ENCODE assay signal across 11 cellular contexts in the genomic region with DNA sequence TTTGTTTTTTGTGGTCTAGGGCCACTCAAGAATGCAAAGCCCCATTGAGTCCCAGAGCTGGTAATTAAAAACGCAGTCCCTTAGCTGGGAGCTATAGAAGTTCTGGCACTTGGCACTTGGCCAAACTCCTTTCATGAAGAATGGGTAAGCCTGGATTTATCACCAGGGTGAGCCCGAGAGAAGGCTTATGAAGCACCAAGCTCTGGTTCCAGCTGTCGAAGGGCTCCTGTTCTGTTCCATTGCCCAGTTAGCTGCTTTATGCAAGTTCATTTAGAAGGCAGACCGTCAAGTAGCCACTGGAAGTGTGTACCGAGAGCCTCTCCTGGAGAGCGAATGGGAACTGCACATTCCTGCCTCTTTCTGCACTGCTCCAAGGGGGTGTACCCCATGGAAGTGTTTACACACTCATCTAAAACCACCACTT. TPM values are rescaled to one million over a fixed set of nuclear protein-coding genes. Genes with fewer than 3 reads are reported as not detected.
DNase-seq lines count a peak whose midpoint lies in the region; ATAC-seq and TF ChIP-seq lines count a peak whose summit lies in the region.
"Had no signal": no experiment of that assay in that cellular context is flagged by ENCODE, and none has a peak within 500 bp of the region (broad histone marks: within the 10 kb centered on the region; RNA-seq: fewer than 3 reads in every experiment).

No MANE protein-coding gene starts in this region.

- H3K9ac ChIP-seq in fibroblast of lung (ENCODE audit: insufficient read depth, low read length): no peak overlapping the region

- ATAC-seq in upper lobe of right lung: peak; percentile 92

- TF ChIP-seq CTCF in cardiac muscle cell (IDR thresholded peaks at IDR 0.05; ENCODE audit: low read depth, low read length) (no peak), right atrium auricular region (IDR thresholded peaks at IDR 0.05) (no peak), fibroblast of lung (conservative IDR thresholded peaks at IDR 0.05 in 1 of 2, IDR thresholded peaks at IDR 0.05 in 1 of 2; ENCODE audit: low read depth in 1 of 2, low read length in 2 of 2) (no peak), upper lobe of right lung (IDR thresholded peaks at IDR 0.05) (no peak)

- H3K9me3 ChIP-seq in cardiac muscle cell (ENCODE audit: low read depth) (no peaks in the 10 kb centered on the region), right atrium auricular region (peaks cover 0 to 7% of the 10 kb centered on the region in 2 donors), fibroblast of lung (ENCODE audit: control insufficient read depth, insufficient read depth, low read depth, low read length) (no peaks in the 10 kb centered on the region), upper lobe of right lung (no peaks in the 10 kb centered on the region)
- H3K9me3 ChIP-seq: vagina had no signal

- H3K27me3 ChIP-seq in cardiac muscle cell (peaks cover 82% of the 10 kb centered on the region), right atrium auricular region (no peaks in the 10 kb centered on the region), fibroblast of lung (ENCODE audit: control insufficient read depth, insufficient read depth, low read length) (no peaks in the 10 kb centered on the region), upper lobe of right lung (no peaks in the 10 kb centered on the region)
- H3K27me3 ChIP-seq: vagina had no signal

- H3K27ac ChIP-seq in cardiac muscle cell: no peak overlapping the region
- H3K27ac ChIP-seq in right atrium auricular region: no peak overlapping the region
- H3K27ac ChIP-seq in fibroblast of lung (ENCODE audit: insufficient read depth, low read length): no peak overlapping the region
- no peak overlapping the region for H3K27ac ChIP-seq in upper lobe of right lung
- H3K27ac ChIP-seq: vagina had no signal

- H3K36me3 ChIP-seq in cardiac muscle cell (no peaks in the 10 kb centered on the region), right atrium auricular region (no peaks in the 10 kb centered on the region), fibroblast of lung (ENCODE audit: control insufficient read depth, insufficient read depth, low read length) (no peaks in the 10 kb centered on the region), upper lobe of right lung (no peaks in the 10 kb centered on the region)
- H3K36me3 ChIP-seq: vagina had no signal

- no peak overlapping the region for H2AFZ ChIP-seq in fibroblast of lung (ENCODE audit: low read length)

- H3K4me1 ChIP-seq in cardiac muscle cell (ENCODE audit: low read depth): no peaks in the 10 kb centered on the region
- H3K4me1 ChIP-seq in right atrium auricular region: no peaks in the 10 kb centered on the region
- no peaks in the 10 kb centered on the region for H3K4me1 ChIP-seq in fibroblast of lung (ENCODE audit: control insufficient read depth, extremely low read depth, insufficient read depth, low read length)
- no peaks in the 10 kb centered on the region for H3K4me1 ChIP-seq in upper lobe of right lung
- H3K4me1 ChIP-seq: vagina had no signal

- H3K4me3 ChIP-seq in cardiac muscle cell (no peak overlapping the region), right atrium auricular region (no peak overlapping the region), fibroblast of lung (replicated peaks in 1 of 4; ENCODE audit: control extremely low read depth in 1 of 4, insufficient read depth in 1 of 4, low read depth in 3 of 4, low read length in 4 of 4) (no peak overlapping the region), upper lobe of right lung (no peak overlapping the region)
- H3K4me3 ChIP-seq: vagina had no signal

- H3K79me2 ChIP-seq in fibroblast of lung (ENCODE audit: control insufficient read depth, insufficient read depth, low read length): no peaks in the 10 kb centered on the region

- DNase-seq in cardiac muscle cell (ENCODE audit: low read depth in 1 of 2, low spot score in 1 of 2) (peak; percentile 35 to 75), right atrium auricular region (ENCODE audit: low spot score) (no peak), NCI-H69 (lab: John Stamatoyannopoulos, UW) (peak; percentile 88), fibroblast of lung (ENCODE audit: low read depth in 2 of 2) (peak; percentile 2 to 6), upper lobe of right lung (peak; percentile 61), amniotic stem cell (lab: John Stamatoyannopoulos, UW) (no peak), cerebellar cortex (ENCODE audit: low spot score) (no peak), cortex of kidney (lab: John Stamatoyannopoulos, UW) (no peak)
- DNase-seq: OCI-M1 had no signal

- H4K20me1 ChIP-seq in fibroblast of lung (ENCODE audit: control insufficient read depth, extremely low read depth, insufficient read depth, low read length): no peaks in the 10 kb centered on the region

- no peak overlapping the region for H3K4me2 ChIP-seq in fibroblast of lung (ENCODE audit: extremely low read depth, insufficient read depth, low read length)

- intact Hi-C loops in upper lobe of right lung (cut with DNase I): no loop called here

RNA-seq across cellular contexts. Expression of gene ECEL1, which starts 14.2 kb away (rescaled TPM):
- total RNA-seq in cardiac muscle cell (1.6 and 2.3 TPM in 2 replicates), right atrium auricular region (not detected), fibroblast of lung (not detected in 2 replicates), upper lobe of right lung (not detected)
- polyA plus RNA-seq in cardiac muscle cell (0.70 and 0.80 TPM in 2 replicates), fibroblast of lung (not detected in 2 replicates)
- polyA plus RNA-seq in fibroblast of lung (2012): not detected in 2 replicates
- not detected in 2 replicates for polyA minus RNA-seq in fibroblast of lung (ENCODE audit: low replicate concordance)
- total RNA-seq: osteoblast, vagina had no signal

RNA-seq across cellular contexts. Expression of gene ALPI, which starts 17.5 kb away (rescaled TPM):
- total RNA-seq in cardiac muscle cell: not detected in 2 replicates
- not detected in 2 replicates for polyA plus RNA-seq in cardiac muscle cell
- total RNA-seq in right atrium auricular region: not detected
- total RNA-seq in fibroblast of lung: not detected in 2 replicates
- polyA plus RNA-seq in fibroblast of lung: not detected in 2 replicates
- not detected in 2 replicates for polyA plus RNA-seq in fibroblast of lung (2012)
- polyA minus RNA-seq in fibroblast of lung (ENCODE audit: low replicate concordance): not detected in 2 replicates
- not detected for total RNA-seq in upper lobe of right lung
- total RNA-seq: osteoblast, vagina had no signal

RNA-seq across cellular contexts. Expression of gene PRSS56, which starts 46.7 kb away (rescaled TPM):
- total RNA-seq in cardiac muscle cell (not detected in 2 replicates), right atrium auricular region (under 1 TPM in 1 of 2 donors, not detected in 1; 0.20 TPM), fibroblast of lung (not detected in 2 replicates), upper lobe of right lung (not detected)
- polyA plus RNA-seq in cardiac muscle cell (0.07 TPM in 1 of 2 replicates, not detected in the other), fibroblast of lung (not detected in 2 replicates)
- polyA plus RNA-seq in fibroblast of lung (2012): not detected in 2 replicates
- not detected in 2 replicates for polyA minus RNA-seq in fibroblast of lung (ENCODE audit: low replicate concordance)
- total RNA-seq: osteoblast, vagina had no signal

RNA-seq across cellular contexts. Expression of gene CHRND, which starts 52.5 kb away (rescaled TPM):
- total RNA-seq in cardiac muscle cell (0.09 TPM in 1 of 2 replicates, not detected in the other), right atrium auricular region (under 1 TPM in 1 of 2 donors, not detected in 1; 0.19 TPM), fibroblast of lung (not detected in 2 replicates), upper lobe of right lung (not detected)
- polyA plus RNA-seq in cardiac muscle cell (0.05 TPM in 1 of 2 replicates, not detected in the other), fibroblast of lung (not detected in 2 replicates)
- not detected in 2 replicates for polyA plus RNA-seq in fibroblast of lung (2012)
- polyA minus RNA-seq in fibroblast of lung (ENCODE audit: low replicate concordance): not detected in 2 replicates
- total RNA-seq: osteoblast, vagina had no signal

Comparison
In these comparisons a context has a peak if more than half of its experiments do, and no peak if none do; other contexts are left out.
1. DNase-seq: peak in cardiac muscle cell (2 of 2), NCI-H69 (single experiment), fibroblast of lung (2 of 2) and upper lobe of right lung (single experiment); none in right atrium auricular region (single experiment), amniotic stem cell (single experiment), cerebellar cortex (single experiment) and cortex of kidney (single experiment).